Comparison of ENCODE assay signal across 8 cellular contexts in genomic region chr2:112690853-112691390, GRCh38. TPM values are rescaled to one million over a fixed set of nuclear protein-coding genes. Genes with fewer than 3 reads are reported as not detected.
DNase-seq lines count a peak whose midpoint lies in the region; TF ChIP-seq lines count a peak whose summit lies in the region.

No MANE protein-coding gene starts in this region.

- H3K9me2 ChIP-seq in Karpas-422 (replicated peaks; ENCODE audit: insufficient read depth, low read length) (no peaks in the 10 kb centered on the region), hepatocyte (replicated peaks; ENCODE audit: insufficient read depth) (no peaks in the 10 kb centered on the region)

- H2AFZ ChIP-seq in Karpas-422 (ENCODE audit: low read length): peak overlapping the region; percentile 70; the same call in 1 of the 2 replicates
- H2AFZ ChIP-seq in hepatocyte: no peak overlapping the region
- no peak overlapping the region for H2AFZ ChIP-seq in smooth muscle cell (ENCODE audit: low read depth)

- no peak overlapping the region for H3K27ac ChIP-seq in 22Rv1
- no peak overlapping the region for H3K27ac ChIP-seq in Karpas-422 (ENCODE audit: low read length)
- H3K27ac ChIP-seq in ascending aorta: no peak overlapping the region
- no peak overlapping the region for H3K27ac ChIP-seq in hepatocyte
- H3K27ac ChIP-seq in smooth muscle cell (ENCODE audit: low read depth): no peak overlapping the region

- H3K4me3 ChIP-seq in Karpas-422 (ENCODE audit: low read length): no peak overlapping the region; the same call in 1 of the 2 replicates
- peak overlapping the region in 1 of 2 donors; percentile 36 for H3K4me3 ChIP-seq in ascending aorta
- no peak overlapping the region for H3K4me3 ChIP-seq in hepatocyte
- H3K4me3 ChIP-seq in smooth muscle cell: no peak overlapping the region

- H4K20me1 ChIP-seq in Karpas-422 (ENCODE audit: insufficient read depth, low read depth, low read length) (no peaks in the 10 kb centered on the region), hepatocyte (ENCODE audit: insufficient read depth, poor library complexity, severe bottlenecking) (no peaks in the 10 kb centered on the region), smooth muscle cell (ENCODE audit: low read depth) (no peaks in the 10 kb centered on the region)

- H3K36me3 ChIP-seq in Karpas-422 (ENCODE audit: insufficient read depth, low read length) (no peaks in the 10 kb centered on the region), ascending aorta (no peaks in the 10 kb centered on the region), hepatocyte (replicated peaks; ENCODE audit: insufficient read depth, low read depth) (no peaks in the 10 kb centered on the region), smooth muscle cell (ENCODE audit: low read depth) (no peaks in the 10 kb centered on the region)

- peaks cover 35% of the 10 kb centered on the region for H3K4me1 Mint-ChIP-seq in T-helper 2 cell treated with Interferon-gamma antibody and Interleukin-4, amounts not matched to agents 5 μg/mL and 100 μg/mL, for 36 hours (ENCODE audit: low read depth)

- H3K27me3 ChIP-seq in Karpas-422 (ENCODE audit: low read length): no peaks in the 10 kb centered on the region
- H3K27me3 ChIP-seq in ascending aorta: no peaks in the 10 kb centered on the region
- H3K27me3 ChIP-seq in hepatocyte: no peaks in the 10 kb centered on the region
- H3K27me3 ChIP-seq in smooth muscle cell (ENCODE audit: low read depth): no peaks in the 10 kb centered on the region

- 71% methylated on average over 9 of the region's 9 CpGs for WGBS in hepatocyte (ENCODE audit: low lambda C conversion rate, missing lambda C conversion rate)
- WGBS in smooth muscle cell (ENCODE audit: low lambda C conversion rate): 61% methylated on average over 9 of the region's 9 CpGs

- H3F3A ChIP-seq in smooth muscle cell (ENCODE audit: low read depth): peaks cover 5% of the 10 kb centered on the region

- H3K9me3 ChIP-seq in Karpas-422 (ENCODE audit: low read length) (no peaks in the 10 kb centered on the region), ascending aorta (no peaks in the 10 kb centered on the region), hepatocyte (ENCODE audit: low read depth) (no peaks in the 10 kb centered on the region), smooth muscle cell (replicated peaks; ENCODE audit: low read depth) (no peaks in the 10 kb centered on the region)

- no peaks in the 10 kb centered on the region for H3K27me3 Mint-ChIP-seq in T-helper 2 cell treated with Interferon-gamma antibody and Interleukin-4, amounts not matched to agents 5 μg/mL and 100 μg/mL, for 36 hours (ENCODE audit: low read depth)

- no peaks in the 10 kb centered on the region for H3K9me3 Mint-ChIP-seq in T-helper 2 cell treated with Interferon-gamma antibody and Interleukin-4, amounts not matched to agents 5 μg/mL and 100 μg/mL, for 36 hours

- H3K79me2 ChIP-seq in Karpas-422 (ENCODE audit: low read length) (no peaks in the 10 kb centered on the region), hepatocyte (no peaks in the 10 kb centered on the region), smooth muscle cell (ENCODE audit: low read depth) (no peaks in the 10 kb centered on the region)

- DNase-seq in GM13977 (ENCODE audit: low spot score) (peak; percentile 61), Karpas-422 (peak; percentile 78), ascending aorta (ENCODE audit: low spot score in 2 of 2) (peak; percentile 21 to 78), hepatocyte (ENCODE audit: low spot score) (peak; percentile 61), smooth muscle cell (lab: John Stamatoyannopoulos, UW; ENCODE audit: unreplicated experiment) (no peak), GM19240 (ENCODE audit: insufficient read length, low spot score) (no peak)
- DNase-seq in T-helper 2 cell treated with Interferon-gamma antibody and Interleukin-4, amounts not matched to agents 5 μg/mL and 100 μg/mL, for 36 hours (ENCODE audit: low spot score): peak; percentile 65

- intact Hi-C loops in ascending aorta (cut with DNase I): loop anchor here (2.0 kb wide), 2 partner anchors 64 to 90 kb away; no protein-coding TSS in a partner anchor

- H3K36me3 Mint-ChIP-seq in T-helper 2 cell treated with Interferon-gamma antibody and Interleukin-4, amounts not matched to agents 5 μg/mL and 100 μg/mL, for 36 hours (ENCODE audit: low read depth): no peaks in the 10 kb centered on the region

- in situ Hi-C loops in GM13977 (cut with MboI; ENCODE audit: low pct_unique_long_range_greater_than_20kb, low sequenced_read_pairs, unreplicated experiment): no loop called here

- H3K9ac ChIP-seq in Karpas-422 (ENCODE audit: low read length) (0 out of 2 replicates have a peak overlapping the region, but pooled peaks have one; percentile 27), smooth muscle cell (ENCODE audit: low read depth) (no peak overlapping the region)

- H3K4me2 ChIP-seq in Karpas-422 (ENCODE audit: low read depth, low read length, poor library complexity, severe bottlenecking) (peak overlapping the region; percentile 32), hepatocyte (no peak overlapping the region), smooth muscle cell (no peak overlapping the region)

- peak overlapping the region; percentile 61 for H3K4me3 Mint-ChIP-seq in T-helper 2 cell treated with Interferon-gamma antibody and Interleukin-4, amounts not matched to agents 5 μg/mL and 100 μg/mL, for 36 hours

- peak overlapping the region; percentile 76 for H3K27ac Mint-ChIP-seq in T-helper 2 cell treated with Interferon-gamma antibody and Interleukin-4, amounts not matched to agents 5 μg/mL and 100 μg/mL, for 36 hours

- H3K4me1 ChIP-seq in Karpas-422 (ENCODE audit: low read length) (peaks cover 4% of the 10 kb centered on the region; the same call in 1 of the 2 replicates), ascending aorta (no peaks in the 10 kb centered on the region), hepatocyte (ENCODE audit: insufficient read depth) (peaks cover 7% of the 10 kb centered on the region), smooth muscle cell (ENCODE audit: low read depth) (no peaks in the 10 kb centered on the region)

- peak; percentile 80 for TF ChIP-seq CTCF in 22Rv1 (IDR thresholded peaks at IDR 0.05)
- TF ChIP-seq CTCF in GM13977 (IDR thresholded peaks at IDR 0.05; ENCODE audit: extremely low read depth, insufficient read depth, missing control alignments): peak; percentile 60
- peak; percentile 58 to 76 (median 74) for TF ChIP-seq CTCF in ascending aorta (IDR thresholded peaks at IDR 0.05)
- TF ChIP-seq CTCF in hepatocyte (IDR thresholded peaks at IDR 0.05; ENCODE audit: poor library complexity): peak; percentile 56
- peak; percentile 44 for TF ChIP-seq CTCF in smooth muscle cell (IDR thresholded peaks at IDR 0.05; ENCODE audit: borderline replicate concordance, insufficient read depth, poor library complexity, severe bottlenecking)

RNA-seq across cellular contexts. Expression of gene NT5DC4, which starts 29.9 kb away (rescaled TPM):
- not detected in 2 replicates for total RNA-seq in Karpas-422 (2014; rRNA removed; shearing (Covaris generic); ENCODE audit: low replicate concordance)
- total RNA-seq in ascending aorta: not detected
- total RNA-seq in hepatocyte: 1.2 and 2.7 TPM in 2 replicates
- 0.79 and 2.3 TPM in 2 replicates for polyA plus RNA-seq in hepatocyte
- total RNA-seq in smooth muscle cell: not detected in 2 replicates
- not detected in 2 replicates for polyA plus RNA-seq in smooth muscle cell

RNA-seq across cellular contexts. Expression of gene SLC20A1, which starts 45.2 kb away (rescaled TPM):
- 24.6 and 48.4 TPM in 2 replicates for total RNA-seq in Karpas-422 (2014; rRNA removed; shearing (Covaris generic); ENCODE audit: low replicate concordance)
- total RNA-seq in ascending aorta: 18.4 TPM
- total RNA-seq in hepatocyte: 106 and 135 TPM in 2 replicates
- polyA plus RNA-seq in hepatocyte: 63.6 and 66.7 TPM in 2 replicates
- total RNA-seq in smooth muscle cell: 96.0 and 106 TPM in 2 replicates
- polyA plus RNA-seq in smooth muscle cell: 77.2 and 93.4 TPM in 2 replicates

Comparison
In these comparisons a context has a peak if more than half of its experiments do, and no peak if none do; other contexts are left out.
1. DNase-seq: peak in GM13977 (single experiment), Karpas-422 (single experiment), T-helper 2 cell treated with Interferon-gamma antibody and Interleukin-4, amounts not matched to agents 5 μg/mL and 100 μg/mL, for 36 hours (single experiment), ascending aorta (2 of 2) and hepatocyte (single experiment); none in smooth muscle cell (single experiment) and GM19240 (single experiment).
2. Peak in every context shown above with its lines, with median percentiles within 50 percentile points of each other: CTCF ChIP-seq.